In the genomic region with DNA sequence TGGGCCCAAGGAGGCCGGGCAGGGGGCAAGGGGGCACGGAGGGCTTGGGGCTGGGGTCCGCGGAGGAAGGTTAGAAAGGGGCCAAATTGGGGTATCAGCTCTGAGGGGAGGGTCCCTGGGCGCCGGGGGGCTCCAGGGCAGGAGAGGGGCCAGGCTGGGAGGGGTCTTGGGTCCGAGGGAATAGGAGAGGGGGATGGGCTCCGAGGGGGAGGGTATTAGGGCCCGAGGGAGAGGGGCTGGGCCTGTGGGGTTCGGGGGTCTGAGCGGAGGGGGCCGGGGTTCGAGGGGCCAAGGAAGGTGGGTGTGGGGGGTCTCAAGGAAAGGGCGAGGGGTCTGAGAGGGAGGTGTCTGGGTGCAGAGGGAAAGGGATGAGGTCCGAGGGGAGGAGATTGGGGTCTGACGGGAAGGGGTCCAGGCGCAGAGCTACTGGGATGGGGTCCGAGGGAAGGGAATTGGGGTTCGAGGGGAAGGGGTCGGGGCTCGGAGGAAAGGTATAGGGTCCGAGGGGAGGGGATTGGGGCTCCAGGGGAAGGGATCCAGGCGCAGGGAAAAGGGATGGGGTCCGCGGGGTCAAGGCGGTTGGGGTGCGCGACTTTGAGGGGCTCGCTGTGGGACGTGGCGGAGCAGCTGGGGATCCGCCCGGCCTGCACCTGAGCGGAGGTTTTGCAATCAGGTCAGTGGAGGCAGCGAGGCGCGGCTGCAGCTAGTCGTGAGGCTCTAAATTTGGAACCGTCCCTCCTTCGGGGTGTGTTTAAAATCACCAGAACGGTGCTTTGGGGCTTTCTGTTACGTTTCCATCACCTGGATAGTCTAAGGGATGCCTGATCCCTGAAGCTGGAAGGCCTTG, we compare ENCODE assay signal across 8 cellular contexts. TPM values are rescaled to one million over a fixed set of nuclear protein-coding genes. Genes with fewer than 3 reads are reported as not detected.
DNase-seq lines count a peak whose midpoint lies in the region; FAIRE-seq and TF ChIP-seq lines count a peak whose summit lies in the region.

No MANE protein-coding gene starts in this region.

- H3K36me3 ChIP-seq in kidney epithelial cell (ENCODE audit: control insufficient read depth, insufficient read depth, low read length) (no peaks in the 10 kb centered on the region), suprapubic skin (no peaks in the 10 kb centered on the region)

- no peaks in the 10 kb centered on the region for H3K9me3 Mint-ChIP-seq in activated T-cell treated with anti-CD3 and anti-CD28 coated beads, Interleukin-2, amount 50 U/mL, for 24 hours

- H3K9me3 ChIP-seq in suprapubic skin = no peaks in the 10 kb centered on the region

- no peak for DNase-seq in activated T-cell treated with anti-CD3 and anti-CD28 coated beads, Interleukin-2, amount 50 U/mL, for 24 hours
- DNase-seq in activated T-cell treated with anti-CD3 and anti-CD28 coated beads, Interleukin-2, amount 50 U/mL, for 1 hour = no peak
- no peak for DNase-seq in kidney epithelial cell (ENCODE audit: low read depth)
- DNase-seq in suprapubic skin (ENCODE audit: low spot score in 2 of 2) = peak in 1 of 2 donors; percentile 67
- DNase-seq in retina = no peak
- DNase-seq in AML-193 (lab: John Stamatoyannopoulos, UW) = no peak
- no peak for DNase-seq in HTR-8/SVneo (ENCODE audit: insufficient read length, low spot score)

- H3K27me3 Mint-ChIP-seq in activated T-cell treated with anti-CD3 and anti-CD28 coated beads, Interleukin-2, amount 50 U/mL, for 24 hours = peaks cover 51% of the 10 kb centered on the region

- 1% methylated on average over 40 of the region's 42 CpGs for WGBS in suprapubic skin

- H3K27ac ChIP-seq in angular gyrus (ENCODE audit: low read depth, low read length) (peak overlapping the region; percentile 60), suprapubic skin (peak overlapping the region; percentile 84)

- H3K4me3 ChIP-seq in kidney epithelial cell (ENCODE audit: low read depth, low read length) (peak overlapping the region; percentile 96), suprapubic skin (peak overlapping the region; percentile 73)

- peaks cover 14% of the 10 kb centered on the region for H3K36me3 Mint-ChIP-seq in activated T-cell treated with anti-CD3 and anti-CD28 coated beads, Interleukin-2, amount 50 U/mL, for 24 hours (ENCODE audit: low read depth)

- TF ChIP-seq CTCF in kidney epithelial cell (IDR thresholded peaks at IDR 0.05; ENCODE audit: insufficient read depth, low read length, poor library complexity, severe bottlenecking) (no peak), suprapubic skin (IDR thresholded peaks at IDR 0.05) (no peak)

- no peak for TF ChIP-seq POLR2A in suprapubic skin (IDR thresholded peaks at IDR 0.05)

- peaks cover 41% of the 10 kb centered on the region for H3K4me1 Mint-ChIP-seq in activated T-cell treated with anti-CD3 and anti-CD28 coated beads, Interleukin-2, amount 50 U/mL, for 24 hours (ENCODE audit: low read depth)

- no peak for TF ChIP-seq EP300 in suprapubic skin (IDR thresholded peaks at IDR 0.05)

- peaks cover 43% of the 10 kb centered on the region for H3K4me1 ChIP-seq in suprapubic skin

- peak overlapping the region; percentile 33 for H3K27ac Mint-ChIP-seq in activated T-cell treated with anti-CD3 and anti-CD28 coated beads, Interleukin-2, amount 50 U/mL, for 24 hours

- H3K4me3 Mint-ChIP-seq in activated T-cell treated with anti-CD3 and anti-CD28 coated beads, Interleukin-2, amount 50 U/mL, for 24 hours = peak overlapping the region; percentile 70

- H3K27me3 ChIP-seq in kidney epithelial cell (ENCODE audit: control insufficient read depth, insufficient read depth, low read length) = no peaks in the 10 kb centered on the region
- no peaks in the 10 kb centered on the region for H3K27me3 ChIP-seq in suprapubic skin

- FAIRE-seq in HTR-8/SVneo (lab: Jason Lieb, UNC) = no peak

RNA-seq across cellular contexts. Expression of gene CTTN, which starts 0.7 kb away (rescaled TPM):
- total RNA-seq in kidney epithelial cell = 296 and 324 TPM in 2 replicates
- 100 to 1,000 TPM; 179 to 458 (median 200) TPM for total RNA-seq in suprapubic skin
